Comparison of ENCODE assay signal across 1 cellular context in genomic region chr17:76737082-76737675, GRCh38.
A peak's percentile ranks its signal among the peaks of the same experiment; 100 is the strongest.
TF ChIP-seq lines count a peak whose summit lies in the region.

SRSF2 (minus strand) TSS chr17:76737331; CDS start chr17:76737160, 171 bp downstream.

TF ChIP-seq in HepG2, 621 proteins besides CTCF, POLR2A, EP300 and RAD21 (continued from another document and continues in another):
- TF ChIP-seq ETS1 (CRISPR knock-in tag; IDR thresholded peaks at IDR 0.05): peak; percentile 95; the same call in 1 of the 2 replicates
- TF ChIP-seq MTF2 (CRISPR knock-in tag; IDR thresholded peaks at IDR 0.05; ENCODE audit: borderline replicate concordance): peak; percentile 96
- peak; percentile 98 for TF ChIP-seq ZNF510 (CRISPR knock-in tag; IDR thresholded peaks at IDR 0.05; ENCODE audit: low read depth)
- TF ChIP-seq NR2F2 (IDR thresholded peaks at IDR 0.05; ENCODE audit: borderline replicate concordance, low read depth): no peak
- TF ChIP-seq TSC22D2 (CRISPR knock-in tag; IDR thresholded peaks at IDR 0.05; ENCODE audit: borderline replicate concordance): peak; percentile 96
- TF ChIP-seq ZNF552 (CRISPR knock-in tag; IDR thresholded peaks at IDR 0.05; ENCODE audit: borderline replicate concordance): peak; percentile 97
- TF ChIP-seq DZIP1 (CRISPR knock-in tag; IDR thresholded peaks at IDR 0.05): peak; percentile 99
- TF ChIP-seq JUNB (CRISPR knock-in tag; IDR thresholded peaks at IDR 0.05; ENCODE audit: borderline replicate concordance): no peak
- TF ChIP-seq PTBP1 (IDR thresholded peaks at IDR 0.05; ENCODE audit: low read depth, low read length, poor library complexity, severe bottlenecking): no peak
- peak; percentile 88 for TF ChIP-seq ZNF788 (CRISPR knock-in tag; IDR thresholded peaks at IDR 0.05; ENCODE audit: borderline replicate concordance)
- TF ChIP-seq TEAD3 (CRISPR knock-in tag; optimal IDR thresholded peaks at IDR 0.05; ENCODE audit: borderline replicate concordance): peak; percentile 62
- no peak for TF ChIP-seq NFATC3 (CRISPR knock-in tag; IDR thresholded peaks at IDR 0.05)
- peak; percentile 84 for TF ChIP-seq ZNF256 (CRISPR knock-in tag; conservative IDR thresholded peaks at IDR 0.05)
- no peak for TF ChIP-seq KIAA2018 (CRISPR knock-in tag; IDR thresholded peaks at IDR 0.05; ENCODE audit: borderline replicate concordance)
- TF ChIP-seq MLX (CRISPR knock-in tag; IDR thresholded peaks at IDR 0.05): no peak; the same call in 1 of the 2 replicates
- TF ChIP-seq ZNF746 (CRISPR knock-in tag; IDR thresholded peaks at IDR 0.05): peak; percentile 88
- 0 out of 2 replicates have a peak, but pooled peaks have one; percentile 80 for TF ChIP-seq ZNF354B (CRISPR knock-in tag; IDR thresholded peaks at IDR 0.05)
- TF ChIP-seq SP5 (CRISPR knock-in tag; IDR thresholded peaks at IDR 0.05; ENCODE audit: borderline replicate concordance, low read depth): peak; percentile 74
- TF ChIP-seq E2F2 (CRISPR knock-in tag; IDR thresholded peaks at IDR 0.05; ENCODE audit: borderline replicate concordance): peak; percentile 96
- peak; percentile 97 for TF ChIP-seq ZNF782 (CRISPR knock-in tag; IDR thresholded peaks at IDR 0.05; ENCODE audit: borderline replicate concordance)
- peak; percentile 74 to 92 for TF ChIP-seq MAFK (conservative IDR thresholded peaks at IDR 0.05 in 1 of 2, IDR thresholded peaks at IDR 0.05 in 1 of 2; ENCODE audit: low read length in 2 of 2)
- TF ChIP-seq GATA4 (IDR thresholded peaks at IDR 0.05; ENCODE audit: borderline replicate concordance, low read depth): peak; percentile 94
- TF ChIP-seq SP1 (IDR thresholded peaks at IDR 0.05): no peak
- peak; percentile 81 for TF ChIP-seq SP1 (CRISPR knock-in tag; IDR thresholded peaks at IDR 0.05)
- TF ChIP-seq HMGA1 (CRISPR knock-in tag; conservative IDR thresholded peaks at IDR 0.05): no peak
- no peak for TF ChIP-seq CENPX (CRISPR knock-in tag; IDR thresholded peaks at IDR 0.05)
- no peak for TF ChIP-seq ARNT (IDR thresholded peaks at IDR 0.05)
- peak; percentile 89 for TF ChIP-seq SP4 (CRISPR knock-in tag; IDR thresholded peaks at IDR 0.05)
- TF ChIP-seq ZNF30 (CRISPR knock-in tag; IDR thresholded peaks at IDR 0.05): peak; percentile 94
- peak; percentile 91; the same call in 1 of the 2 replicates for TF ChIP-seq ZSCAN31 (CRISPR knock-in tag; IDR thresholded peaks at IDR 0.05; ENCODE audit: low read depth)
- peak; percentile 91 for TF ChIP-seq PHF21A (CRISPR knock-in tag; IDR thresholded peaks at IDR 0.05)
- no peak for TF ChIP-seq USF2 (IDR thresholded peaks at IDR 0.05; ENCODE audit: low read depth, low read length)
- no peak for TF ChIP-seq USF2 (CRISPR knock-in tag; IDR thresholded peaks at IDR 0.05; ENCODE audit: borderline replicate concordance)
- TF ChIP-seq ZNF768 (CRISPR knock-in tag; IDR thresholded peaks at IDR 0.05): peak; percentile 83
- peak; percentile 96 for TF ChIP-seq ZNF431 (CRISPR knock-in tag; IDR thresholded peaks at IDR 0.05; ENCODE audit: borderline replicate concordance, low read depth)
- TF ChIP-seq PRDM10 (CRISPR knock-in tag; IDR thresholded peaks at IDR 0.05; ENCODE audit: low read depth): peak; percentile 68
- TF ChIP-seq ATM (IDR thresholded peaks at IDR 0.05; ENCODE audit: borderline replicate concordance): no peak
- no peak for TF ChIP-seq FIP1L1 (IDR thresholded peaks at IDR 0.05; ENCODE audit: borderline replicate concordance, insufficient read depth, low read depth, low read length)
- peak; percentile 93 for TF ChIP-seq PBX3 (CRISPR knock-in tag; IDR thresholded peaks at IDR 0.05; ENCODE audit: borderline replicate concordance)
- TF ChIP-seq ZNF484 (CRISPR knock-in tag; IDR thresholded peaks at IDR 0.05; ENCODE audit: borderline replicate concordance, low read depth): no peak
- no peak; the same call in 1 of the 2 replicates for TF ChIP-seq ZNF572 (CRISPR knock-in tag; IDR thresholded peaks at IDR 0.05)
